Comparison of ENCODE assay signal across 8 cellular contexts in genomic region chr6:43454290-43455033, GRCh38. TPM values are rescaled to one million over a fixed set of nuclear protein-coding genes. Genes with fewer than 3 reads are reported as not detected.
DNase-seq lines count a peak whose midpoint lies in the region; ATAC-seq and TF ChIP-seq lines count a peak whose summit lies in the region.

No MANE protein-coding gene starts in this region.

- no peaks in the 10 kb centered on the region for H3K36me3 Mint-ChIP-seq in HFFc6 (ENCODE audit: low read depth)
- peaks cover 12% of the 10 kb centered on the region for H3K36me3 Mint-ChIP-seq in activated CD4-positive, alpha-beta memory T cell treated with anti-CD3 and anti-CD28 coated beads, Interleukin-2, amount 10 ng/mL, durations not matched to agents 7 days and 5 days (ENCODE audit: low read depth)

- H3K4me1 ChIP-seq in duodenal mucosa (ENCODE audit: control insufficient read depth in 1 of 2, insufficient read depth in 2 of 2, low read length in 2 of 2) (peaks cover 4 to 6% of the 10 kb centered on the region in 2 donors), right lobe of liver (peaks cover 0 to 13% (median 0%) of the 10 kb centered on the region in 4 donors)

- H3K9me3 ChIP-seq in duodenal mucosa (ENCODE audit: control insufficient read depth in 1 of 2, low read length in 2 of 2) (no peaks in the 10 kb centered on the region), right lobe of liver (no peaks in the 10 kb centered on the region)

- TF ChIP-seq CTCF in HFFc6 (IDR thresholded peaks at IDR 0.05) (peak; percentile 98), right lobe of liver (IDR thresholded peaks at IDR 0.05) (peak; percentile 94 to 97 (median 94))

- H3K27ac ChIP-seq in duodenal mucosa (ENCODE audit: low read depth, low read length) (no peak overlapping the region), right lobe of liver (no peak overlapping the region)

- ATAC-seq in right lobe of liver (peak; percentile 96 to 98 (median 96)), HG02970 (IDR thresholded peaks at IDR 0.05; ENCODE audit: low FRiP score, unreplicated experiment) (no peak)

- no peak overlapping the region for H3K27ac Mint-ChIP-seq in HFFc6
- no peak overlapping the region for H3K27ac Mint-ChIP-seq in activated CD4-positive, alpha-beta memory T cell treated with anti-CD3 and anti-CD28 coated beads, Interleukin-2, amount 10 ng/mL, durations not matched to agents 7 days and 5 days

- no peaks in the 10 kb centered on the region for H3K9me3 Mint-ChIP-seq in HFFc6
- no peaks in the 10 kb centered on the region for H3K9me3 Mint-ChIP-seq in activated CD4-positive, alpha-beta memory T cell treated with anti-CD3 and anti-CD28 coated beads, Interleukin-2, amount 10 ng/mL, durations not matched to agents 7 days and 5 days

- peak overlapping the region; percentile 74 for H3K4me3 Mint-ChIP-seq in HFFc6
- peak overlapping the region; percentile 66 for H3K4me3 Mint-ChIP-seq in activated CD4-positive, alpha-beta memory T cell treated with anti-CD3 and anti-CD28 coated beads, Interleukin-2, amount 10 ng/mL, durations not matched to agents 7 days and 5 days

- DNase-seq in COR-L47 (lab: John Stamatoyannopoulos, UW) (peak; percentile 52), HFFc6 (peak; percentile 76), NCI-H69 (lab: John Stamatoyannopoulos, UW) (peak; percentile 83), right lobe of liver (peak; percentile 88 to 91 (median 89))
- peak; percentile 68 for DNase-seq in activated CD4-positive, alpha-beta memory T cell treated with anti-CD3 and anti-CD28 coated beads, Interleukin-2, amount 10 ng/mL, durations not matched to agents 7 days and 5 days
- DNase-seq in stimulated activated CD4-positive, alpha-beta T cell treated with anti-CD3 and anti-CD28 coated beads, Interleukin-2, amount 100 ng/mL, for 48 hours: peak; percentile 67 to 72

- H3K9ac ChIP-seq in duodenal mucosa (ENCODE audit: low read depth in 1 of 2, low read length in 2 of 2): no peak overlapping the region

- H3K4me1 Mint-ChIP-seq in HFFc6 (ENCODE audit: low read depth): peaks cover 14% of the 10 kb centered on the region
- H3K4me1 Mint-ChIP-seq in activated CD4-positive, alpha-beta memory T cell treated with anti-CD3 and anti-CD28 coated beads, Interleukin-2, amount 10 ng/mL, durations not matched to agents 7 days and 5 days: peaks cover 14% of the 10 kb centered on the region

- H3K4me3 ChIP-seq in duodenal mucosa (ENCODE audit: low read depth in 1 of 2, low read length in 2 of 2) (peak overlapping the region; percentile 62 to 69), right lobe of liver (peak overlapping the region; percentile 33 to 44 (median 39))

- H3K27me3 ChIP-seq in duodenal mucosa (ENCODE audit: control insufficient read depth in 1 of 2, insufficient read depth in 2 of 2, low read length in 2 of 2) (peaks cover 7 to 14% of the 10 kb centered on the region in 2 donors), right lobe of liver (peaks cover 0 to 4% of the 10 kb centered on the region in 2 donors)

- H3K27me3 Mint-ChIP-seq in HFFc6 (ENCODE audit: insufficient read depth): peaks cover 9% of the 10 kb centered on the region
- H3K27me3 Mint-ChIP-seq in activated CD4-positive, alpha-beta memory T cell treated with anti-CD3 and anti-CD28 coated beads, Interleukin-2, amount 10 ng/mL, durations not matched to agents 7 days and 5 days: peaks cover 20% of the 10 kb centered on the region

- POLR2A ChIA-PET in activated CD4-positive, alpha-beta memory T cell treated with anti-CD3 and anti-CD28 coated beads, Interleukin-2, amount 10 ng/mL, durations not matched to agents 7 days and 5 days (lab: Charles Lee): interaction anchor here (0.6 to 1.9 kb wide), 3 partner anchors 16 to 55 kb away, joined by 3 to 9 read pairs (median 3); partner anchors contain the start of gene LRRC73

- peaks cover 15 to 31% of the 10 kb centered on the region in 2 donors for H3K36me3 ChIP-seq in duodenal mucosa (ENCODE audit: control insufficient read depth in 1 of 2, insufficient read depth in 2 of 2, low read length in 2 of 2)
- H3K36me3 ChIP-seq in right lobe of liver: peaks cover 0 to 12% (median 2%) of the 10 kb centered on the region in 4 donors

- under 1% methylated on average over 22 of the region's 51 CpGs for WGBS in right lobe of liver (ENCODE audit: insufficient coverage, low coverage, low lambda C conversion rate, missing lambda C conversion rate)

- intact Hi-C loops in right lobe of liver (cut with DNase I): loop anchor here (5.0 kb wide), 1 partner anchor 53 kb away; no protein-coding TSS in a partner anchor

- CTCF ChIA-PET in activated CD4-positive, alpha-beta memory T cell treated with anti-CD3 and anti-CD28 coated beads, Interleukin-2, amount 10 ng/mL, durations not matched to agents 7 days and 5 days (lab: Charles Lee): interaction anchor here (0.6 to 5.5 kb wide), 7 partner anchors 11 to 226 kb away, joined by 3 to 62 read pairs (median 3); partner anchors contain the start of genes DNPH1 and LRRC73

- no peak for TF ChIP-seq POLR2A in right lobe of liver (IDR thresholded peaks at IDR 0.05)

RNA-seq across cellular contexts. Expression of gene DLK2, which starts 0.9 kb away (rescaled TPM):
- total RNA-seq in HFFc6 (2021; fragmentation: NEBNext Ultra II Directional; extraction: Animal tissue kit (Norgen Biotek cat#: 25700)): 1 to 10 TPM; 1.8 to 2.9 (median 2.2) TPM
- total RNA-seq in activated CD4-positive, alpha-beta memory T cell treated with anti-CD3 and anti-CD28 coated beads, Interleukin-2, amount 10 ng/mL, durations not matched to agents 7 days and 5 days: under 1 TPM; 0.18 to 0.50 TPM
- under 1 TPM in 1 of 6 experiments, not detected in 5; 0.13 TPM for total RNA-seq in right lobe of liver

RNA-seq across cellular contexts. Expression of gene TJAP1, which starts 22.9 kb away (rescaled TPM):
- total RNA-seq in HFFc6 (2021; fragmentation: NEBNext Ultra II Directional; extraction: Animal tissue kit (Norgen Biotek cat#: 25700)): 10 to 100 TPM; 27.0 to 34.3 (median 30.2) TPM
- total RNA-seq in activated CD4-positive, alpha-beta memory T cell treated with anti-CD3 and anti-CD28 coated beads, Interleukin-2, amount 10 ng/mL, durations not matched to agents 7 days and 5 days: 10 to 100 TPM; 34.7 to 36.6 TPM
- total RNA-seq in right lobe of liver: 10 to 100 TPM in 5 of 6 experiments, 1 to 10 TPM in 1; 9.2 to 16.0 (median 12.9) TPM

RNA-seq across cellular contexts. Expression of gene ABCC10, which starts 27.1 kb away (rescaled TPM):
- total RNA-seq in HFFc6 (2021; fragmentation: NEBNext Ultra II Directional; extraction: Animal tissue kit (Norgen Biotek cat#: 25700)): 10 to 100 TPM; 26.2 to 41.6 (median 30.3) TPM
- 10 to 100 TPM; 46.8 to 49.8 TPM for total RNA-seq in activated CD4-positive, alpha-beta memory T cell treated with anti-CD3 and anti-CD28 coated beads, Interleukin-2, amount 10 ng/mL, durations not matched to agents 7 days and 5 days
- total RNA-seq in right lobe of liver: 10 to 100 TPM in 1 of 6 experiments, 1 to 10 TPM in 5; 5.8 to 10.7 (median 7.5) TPM

RNA-seq across cellular contexts. Expression of gene LRRC73, which starts 55.7 kb away (rescaled TPM):
- total RNA-seq in HFFc6 (2021; fragmentation: NEBNext Ultra II Directional; extraction: Animal tissue kit (Norgen Biotek cat#: 25700)): 1 to 10 TPM in 2 of 6 experiments, under 1 TPM in 4; 0.75 to 1.7 (median 0.90) TPM
- total RNA-seq in activated CD4-positive, alpha-beta memory T cell treated with anti-CD3 and anti-CD28 coated beads, Interleukin-2, amount 10 ng/mL, durations not matched to agents 7 days and 5 days: under 1 TPM; 0.23 to 0.25 TPM
- under 1 TPM in 5 of 6 experiments, not detected in 1; 0.12 to 0.43 (median 0.26) TPM for total RNA-seq in right lobe of liver
